8 cellular contexts compared by ENCODE assay signal in the genomic region with DNA sequence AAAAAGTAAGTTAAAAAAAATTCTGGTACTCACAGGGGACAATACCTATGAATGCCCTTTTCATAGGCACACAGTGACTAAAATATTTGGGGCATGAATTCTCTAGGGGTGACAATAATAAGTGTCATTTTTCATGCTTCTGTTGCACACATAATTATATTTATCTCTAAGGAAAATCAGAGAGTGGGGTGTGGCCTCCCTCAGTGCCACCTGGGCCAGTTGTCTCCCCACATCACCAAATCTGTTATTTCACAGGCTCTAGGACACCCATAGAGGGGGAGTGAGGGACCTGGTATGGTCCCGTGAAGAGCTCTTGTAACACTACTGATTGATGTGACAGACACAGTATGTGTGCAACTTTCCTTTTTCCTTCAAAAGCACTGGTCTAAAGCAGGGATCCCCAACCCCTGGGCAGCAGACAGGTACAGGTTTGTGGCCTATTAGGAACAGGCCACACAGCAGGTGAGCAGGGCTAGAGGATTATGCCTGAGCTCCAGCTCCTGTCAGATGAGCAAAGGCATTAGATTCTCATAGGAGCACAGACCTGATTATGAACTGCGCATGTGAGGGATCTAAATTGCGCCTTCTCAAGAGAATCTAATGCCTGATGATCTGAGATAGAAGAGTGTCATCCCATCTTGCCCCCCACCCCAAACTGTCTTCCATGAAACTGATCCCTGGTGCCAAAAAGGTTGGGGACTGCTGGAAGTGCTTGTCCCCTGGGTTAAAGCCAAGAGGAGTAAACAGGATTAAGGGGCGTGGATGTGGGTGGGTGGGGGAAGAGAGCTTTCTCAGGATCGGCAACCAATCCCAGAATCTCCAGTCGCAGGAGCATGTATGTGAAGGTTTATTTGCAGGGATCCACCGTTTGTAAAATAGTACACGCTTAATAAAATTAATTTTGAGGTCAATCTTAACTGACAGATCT. TPM values are rescaled to one million over a fixed set of nuclear protein-coding genes. Genes with fewer than 3 reads are reported as not detected.
DNase-seq lines count a peak whose midpoint lies in the region; ATAC-seq and TF ChIP-seq lines count a peak whose summit lies in the region.

No MANE protein-coding gene starts in this region.

- H3K9me3 ChIP-seq in CD4-positive, alpha-beta memory T cell (ENCODE audit: control insufficient read depth in 1 of 2, low read length in 2 of 2), result no peaks in the 10 kb centered on the region
- no peaks in the 10 kb centered on the region for H3K9me3 ChIP-seq in heart right ventricle
- no peaks in the 10 kb centered on the region for H3K9me3 ChIP-seq in gastrocnemius medialis

- H3K4me3 Mint-ChIP-seq in CD4-positive, alpha-beta memory T cell, result peak overlapping the region; percentile 85 to 98 (median 91)
- peak overlapping the region; percentile 90 for H3K4me3 Mint-ChIP-seq in activated T-helper 1 cell treated with anti-CD3 and anti-CD28 coated beads, Interleukin-12 subunit alpha, Interleukin-12 subunit beta, Interleukin-2, Interleukin-4 antibody, amounts not matched to agents 30 ng/mL and 10 ng/mL and 1 ng/mL, durations not matched to agents 14 hours and 24 hours and 36 hours

- CTCF ChIA-PET in CD4-positive, alpha-beta memory T cell (lab: Charles Lee; ENCODE audit: partially characterized antibody), result interaction anchor here (0.6 to 1.9 kb wide), 2 partner anchors 73 to 588 kb away, joined by 5 read pairs; no protein-coding TSS in a partner anchor

- H3K4me1 Mint-ChIP-seq in CD4-positive, alpha-beta memory T cell, result peaks cover 10 to 23% (median 19%) of the 10 kb centered on the region in 4 donors
- peaks cover 25% of the 10 kb centered on the region for H3K4me1 Mint-ChIP-seq in activated T-helper 1 cell treated with anti-CD3 and anti-CD28 coated beads, Interleukin-12 subunit alpha, Interleukin-12 subunit beta, Interleukin-2, Interleukin-4 antibody, amounts not matched to agents 30 ng/mL and 10 ng/mL and 1 ng/mL, durations not matched to agents 14 hours and 24 hours and 36 hours (ENCODE audit: low read depth)

- peak overlapping the region; percentile 11 to 90 for H3K4me3 ChIP-seq in CD4-positive, alpha-beta memory T cell (ENCODE audit: low read length in 2 of 2)
- peak overlapping the region; percentile 36 to 64 (median 56) for H3K4me3 ChIP-seq in heart right ventricle
- peak overlapping the region; percentile 58 to 64 (median 62) for H3K4me3 ChIP-seq in gastrocnemius medialis

- TF ChIP-seq POLR2A in gastrocnemius medialis (IDR thresholded peaks at IDR 0.05), result no peak

- TF ChIP-seq CTCF in heart right ventricle (IDR thresholded peaks at IDR 0.05) (no peak), gastrocnemius medialis (IDR thresholded peaks at IDR 0.05 in 4 of 5, conservative IDR thresholded peaks at IDR 0.05 in 1 of 5) (no peak)

- no peaks in the 10 kb centered on the region for H3K27me3 Mint-ChIP-seq in CD4-positive, alpha-beta memory T cell
- peaks cover 2% of the 10 kb centered on the region for H3K27me3 Mint-ChIP-seq in activated T-helper 1 cell treated with anti-CD3 and anti-CD28 coated beads, Interleukin-12 subunit alpha, Interleukin-12 subunit beta, Interleukin-2, Interleukin-4 antibody, amounts not matched to agents 30 ng/mL and 10 ng/mL and 1 ng/mL, durations not matched to agents 14 hours and 24 hours and 36 hours (ENCODE audit: insufficient read depth)

- peak overlapping the region in 6 of 7 donors; percentile 97 to 100 (median 99) for H3K27ac Mint-ChIP-seq in CD4-positive, alpha-beta memory T cell
- peak overlapping the region; percentile 96 for H3K27ac Mint-ChIP-seq in activated T-helper 1 cell treated with anti-CD3 and anti-CD28 coated beads, Interleukin-12 subunit alpha, Interleukin-12 subunit beta, Interleukin-2, Interleukin-4 antibody, amounts not matched to agents 30 ng/mL and 10 ng/mL and 1 ng/mL, durations not matched to agents 14 hours and 24 hours and 36 hours

- intact Hi-C loops in CD4-positive, alpha-beta memory T cell (cut with micrococcal nuclease), result loop anchor here (1.0 to 10.0 kb wide), 7 partner anchors 58 to 674 kb away; a partner anchor contains a TSS
- intact Hi-C loops in activated T-helper 1 cell treated with anti-CD3 and anti-CD28 coated beads, Interleukin-12 subunit alpha, Interleukin-12 subunit beta, Interleukin-2, Interleukin-4 antibody, amounts not matched to agents 30 ng/mL and 10 ng/mL and 1 ng/mL, durations not matched to agents 14 hours and 24 hours and 36 hours (cut with micrococcal nuclease), result loop anchor here (1.0 to 5.0 kb wide), 9 partner anchors 58 to 673 kb away; a partner anchor contains a TSS
- intact Hi-C loops in heart right ventricle (cut with DNase I), result loop anchor here in 6 of 10 donors (5.0 to 10.0 kb wide), 8 partner anchors 76 to 584 kb away; a partner anchor contains a TSS
- intact Hi-C loops in gastrocnemius medialis (cut with DNase I; ENCODE audit: low total_unique reads), result loop anchor here (1.0 to 2.0 kb wide), 2 partner anchors 150 to 190 kb away; a partner anchor contains a TSS

- WGBS in heart right ventricle, 2 donors, result 50 to 60% methylated on average over 8 of the region's 8 CpGs

- H3K4me1 ChIP-seq in CD4-positive, alpha-beta memory T cell (ENCODE audit: insufficient read depth, low read length), result peaks cover 17% of the 10 kb centered on the region
- H3K4me1 ChIP-seq in heart right ventricle, result peaks cover 0 to 15% (median 7%) of the 10 kb centered on the region in 9 donors
- peaks cover 15 to 21% of the 10 kb centered on the region in 2 donors for H3K4me1 ChIP-seq in gastrocnemius medialis

- H3K27me3 ChIP-seq in CD4-positive, alpha-beta memory T cell (ENCODE audit: insufficient read depth, low read length), result no peaks in the 10 kb centered on the region
- H3K27me3 ChIP-seq in heart right ventricle, result no peaks in the 10 kb centered on the region
- H3K27me3 ChIP-seq in gastrocnemius medialis, result no peaks in the 10 kb centered on the region

- no peaks in the 10 kb centered on the region for H3K36me3 Mint-ChIP-seq in CD4-positive, alpha-beta memory T cell
- peaks cover 5% of the 10 kb centered on the region for H3K36me3 Mint-ChIP-seq in activated T-helper 1 cell treated with anti-CD3 and anti-CD28 coated beads, Interleukin-12 subunit alpha, Interleukin-12 subunit beta, Interleukin-2, Interleukin-4 antibody, amounts not matched to agents 30 ng/mL and 10 ng/mL and 1 ng/mL, durations not matched to agents 14 hours and 24 hours and 36 hours (ENCODE audit: low read depth)

- POLR2A ChIA-PET in CD4-positive, alpha-beta memory T cell (lab: Charles Lee; ENCODE audit: partially characterized antibody), result interaction anchor here (1.0 to 1.5 kb wide), 5 partner anchors 10 to 258 kb away, joined by 3 to 11 read pairs (median 4); a partner anchor contains a TSS

- no peaks in the 10 kb centered on the region for H3K9me3 Mint-ChIP-seq in CD4-positive, alpha-beta memory T cell
- no peaks in the 10 kb centered on the region for H3K9me3 Mint-ChIP-seq in activated T-helper 1 cell treated with anti-CD3 and anti-CD28 coated beads, Interleukin-12 subunit alpha, Interleukin-12 subunit beta, Interleukin-2, Interleukin-4 antibody, amounts not matched to agents 30 ng/mL and 10 ng/mL and 1 ng/mL, durations not matched to agents 14 hours and 24 hours and 36 hours

- H3K36me3 ChIP-seq in CD4-positive, alpha-beta memory T cell (ENCODE audit: insufficient read depth, low read length), result no peaks in the 10 kb centered on the region
- H3K36me3 ChIP-seq in heart right ventricle (no peaks in the 10 kb centered on the region), gastrocnemius medialis (no peaks in the 10 kb centered on the region)

- in situ Hi-C loops in gastrocnemius medialis (cut with MboI; ENCODE audit: low sequenced_read_pairs in 4 of 4), result loop anchor here in 2 of 4 donors (10.0 to 25.0 kb wide), 2 partner anchors 144 to 581 kb away; no protein-coding TSS in a partner anchor

- DNase-seq in CD4-positive, alpha-beta memory T cell, result peak in 3 of 5 donors; percentile 5 to 52 (median 11)
- DNase-seq in HuH-7.5 (ENCODE audit: low spot score), result peak; percentile 8
- DNase-seq in activated T-helper 1 cell treated with anti-CD3 and anti-CD28 coated beads, Interleukin-12 subunit alpha, Interleukin-12 subunit beta, Interleukin-2, Interleukin-4 antibody, amounts not matched to agents 30 ng/mL and 10 ng/mL and 1 ng/mL, durations not matched to agents 14 hours and 24 hours and 36 hours (ENCODE audit: low spot score), result no peak
- DNase-seq in heart right ventricle, result peak in 1 of 2 donors; percentile 36
- DNase-seq in gastrocnemius medialis, result peak in 1 of 2 donors; percentile 28
- no peak for DNase-seq in NCI-H524 treated with DMSO at 0.1 percent for 48 hours (lab: John Stamatoyannopoulos, UW)
- no peak for DNase-seq in stimulated activated CD4-positive, alpha-beta T cell treated with anti-CD3 and anti-CD28 coated beads, Interleukin-4, amount 100 ng/mL, for 1 hour

- peak in 6 of 8 donors; percentile 18 to 38 (median 30) for ATAC-seq in heart right ventricle
- peak in 1 of 2 donors; percentile 14 for ATAC-seq in gastrocnemius medialis
- no peak for ATAC-seq in HG03175 (IDR thresholded peaks at IDR 0.05; ENCODE audit: unreplicated experiment)

- peak overlapping the region; percentile 85 for H3K27ac ChIP-seq in CD4-positive, alpha-beta memory T cell (ENCODE audit: low read depth, low read length)
- H3K27ac ChIP-seq in heart right ventricle, result peak overlapping the region; percentile 67 to 92 (median 90)
- H3K27ac ChIP-seq in gastrocnemius medialis, result peak overlapping the region; percentile 90 to 96 (median 95)

RNA-seq across cellular contexts. Expression of a gene that starts 0.8 kb away (rescaled TPM):
- 1 to 10 TPM; 3.2 to 5.2 TPM for total RNA-seq in CD4-positive, alpha-beta memory T cell
- polyA plus RNA-seq in CD4-positive, alpha-beta memory T cell, result 1 to 10 TPM; 2.0 to 4.2 TPM
- 0.51 and 0.52 TPM in 2 replicates for total RNA-seq in activated T-helper 1 cell treated with anti-CD3 and anti-CD28 coated beads, Interleukin-12 subunit alpha, Interleukin-12 subunit beta, Interleukin-2, Interleukin-4 antibody, amounts not matched to agents 30 ng/mL and 10 ng/mL and 1 ng/mL, durations not matched to agents 14 hours and 24 hours and 36 hours
- total RNA-seq in heart right ventricle (1 to 10 TPM in 2 of 10 donors, under 1 TPM in 5, not detected in 3; 0.19 to 1.4 (median 0.67) TPM), gastrocnemius medialis (not detected)
- under 1 TPM; 0.07 to 0.22 TPM for polyA plus RNA-seq in heart right ventricle

RNA-seq across cellular contexts. Expression of a gene that starts 57.9 kb away (rescaled TPM):
- 10 to 100 TPM; 17.1 to 19.7 TPM for total RNA-seq in CD4-positive, alpha-beta memory T cell
- 10 to 100 TPM; 15.9 to 16.3 TPM for polyA plus RNA-seq in CD4-positive, alpha-beta memory T cell
- 34.7 and 36.9 TPM in 2 replicates for total RNA-seq in activated T-helper 1 cell treated with anti-CD3 and anti-CD28 coated beads, Interleukin-12 subunit alpha, Interleukin-12 subunit beta, Interleukin-2, Interleukin-4 antibody, amounts not matched to agents 30 ng/mL and 10 ng/mL and 1 ng/mL, durations not matched to agents 14 hours and 24 hours and 36 hours
- total RNA-seq in heart right ventricle, result 10 to 100 TPM in 1 of 10 donors, 1 to 10 TPM in 8, under 1 TPM in 1; 1.00 to 11.4 (median 3.6) TPM
- polyA plus RNA-seq in heart right ventricle, result 1 to 10 TPM; 1.9 to 3.0 TPM
- total RNA-seq in gastrocnemius medialis, result 1 to 10 TPM; 2.0 to 6.1 (median 2.3) TPM

Comparison
In these comparisons a context has a peak if more than half of its experiments do, and no peak if none do; other contexts are left out.
1. DNase-seq: peak in CD4-positive, alpha-beta memory T cell (3 of 5) and HuH-7.5 (single experiment); none in activated T-helper 1 cell treated with anti-CD3 and anti-CD28 coated beads, Interleukin-12 subunit alpha, Interleukin-12 subunit beta, Interleukin-2, Interleukin-4 antibody, amounts not matched to agents 30 ng/mL and 10 ng/mL and 1 ng/mL, durations not matched to agents 14 hours and 24 hours and 36 hours (single experiment), NCI-H524 treated with DMSO at 0.1 percent for 48 hours (single experiment) and stimulated activated CD4-positive, alpha-beta T cell treated with anti-CD3 and anti-CD28 coated beads, Interleukin-4, amount 100 ng/mL, for 1 hour (single experiment).
2. Peak in every context shown above with its lines, with median percentiles within 50 percentile points of each other: H3K27ac ChIP-seq and H3K4me3 ChIP-seq.